18 cellular contexts compared by ENCODE assay signal in genomic region chr7:106419455-106420182, GRCh38.
A peak's percentile ranks its signal among the peaks of the same experiment; 100 is the strongest.
DNase-seq lines count a peak whose midpoint lies in the region; ATAC-seq and TF ChIP-seq lines count a peak whose summit lies in the region.
"Had no signal": no experiment of that assay in that cellular context is flagged by ENCODE, and none has a peak within 500 bp of the region (broad histone marks: within the 10 kb centered on the region; RNA-seq: fewer than 3 reads in every experiment).

No MANE protein-coding gene starts in this region.

- H3K27me3 ChIP-seq in PC-9 (ENCODE audit: insufficient read depth, low read depth) (no peaks in the 10 kb centered on the region), mammary epithelial cell (ENCODE audit: insufficient read depth, low read length) (no peaks in the 10 kb centered on the region), A673 (replicated peaks; ENCODE audit: insufficient read depth, low read depth, low read length, poor library complexity) (no peaks in the 10 kb centered on the region)
- H3K27me3 ChIP-seq: gastrocnemius medialis, suprapubic skin had no signal

- no peaks in the 10 kb centered on the region for H3K9me2 ChIP-seq in PC-9 (ENCODE audit: insufficient read depth)

- H3K4me3 ChIP-seq in PC-9 (no peak overlapping the region), mammary epithelial cell (replicated peaks in 1 of 3; ENCODE audit: insufficient read depth in 1 of 3, low read depth in 2 of 3, low read length in 3 of 3) (no peak overlapping the region), A673 (ENCODE audit: low read depth, low read length, poor library complexity, severe bottlenecking) (no peak overlapping the region)
- H3K4me3 ChIP-seq: gastrocnemius medialis, suprapubic skin had no signal

- peaks cover 21% of the 10 kb centered on the region for H3K36me3 Mint-ChIP-seq in activated T-cell treated with anti-CD3 and anti-CD28 coated beads, Interleukin-2, amount 50 U/mL, for 24 hours (ENCODE audit: low read depth)
- H3K36me3 Mint-ChIP-seq in stimulated activated effector memory CD8-positive, alpha-beta T cell treated with anti-CD3 and anti-CD28 coated beads, Interleukin-12 subunit alpha, Interleukin-12 subunit beta, amount 100 ng/mL, for 72 hours, result no peaks in the 10 kb centered on the region

- H3K36me3 ChIP-seq in PC-9 (ENCODE audit: low read depth) (no peaks in the 10 kb centered on the region), mammary epithelial cell (ENCODE audit: insufficient read depth, low read length) (no peaks in the 10 kb centered on the region), A673 (ENCODE audit: insufficient read depth, low read length, poor library complexity, severe bottlenecking) (no peaks in the 10 kb centered on the region)
- H3K36me3 ChIP-seq: gastrocnemius medialis, suprapubic skin had no signal

- H3K27ac ChIP-seq in PC-9, result peak overlapping the region; percentile 98
- peak overlapping the region; percentile 62 for H3K27ac ChIP-seq in mammary epithelial cell (ENCODE audit: insufficient read depth, low read depth, low read length)
- no peak overlapping the region for H3K27ac ChIP-seq in A673 (ENCODE audit: low read depth, low read length, poor library complexity, severe bottlenecking)
- H3K27ac ChIP-seq: gastrocnemius medialis had no signal

- no peak for DNase-seq in activated T-cell treated with anti-CD3 and anti-CD28 coated beads, Interleukin-2, amount 50 U/mL, for 24 hours
- no peak for DNase-seq in activated T-cell treated with anti-CD3 and anti-CD28 coated beads, Interleukin-2, amount 50 U/mL, for 48 hours
- DNase-seq in PC-9 (no peak), mammary epithelial cell (peak; percentile 83), AG08396 (ENCODE audit: low spot score) (no peak), A673 (ENCODE audit: low spot score) (no peak)
- peak in 1 of 2 donors; percentile 65 for DNase-seq in stimulated activated effector memory CD8-positive, alpha-beta T cell treated with anti-CD3 and anti-CD28 coated beads, Interleukin-12 subunit alpha, Interleukin-12 subunit beta, amount 100 ng/mL, for 72 hours (ENCODE audit: low spot score in 2 of 2)
- DNase-seq: activated effector memory CD4-positive, alpha-beta T cell treated with Interleukin-2 at 50 U/mL for 16 hours; effector CD8-positive, alpha-beta T cell; gastrocnemius medialis; HCEC 1CT; NCI-H1436 treated with DMSO at 0.1 percent for 48 hours; NCI-H526 treated with DMSO at 0.1 percent for 48 hours had no signal

- peaks cover 38% of the 10 kb centered on the region for H3F3A ChIP-seq in PC-9 (ENCODE audit: insufficient read depth, low read depth)

- in situ Hi-C loops in mammary epithelial cell (cut with MboI; ENCODE audit: low sequenced_read_pairs in 2 of 2), result loop anchor here in 1 of 2 donors (10.0 kb wide), 1 partner anchor 135 kb away; the partner anchor contains the start of gene NAMPT

- peak overlapping the region; percentile 68; the same call in 1 of the 2 replicates for H3K4me2 ChIP-seq in PC-9
- peak overlapping the region; percentile 29 for H3K4me2 ChIP-seq in mammary epithelial cell (ENCODE audit: insufficient read depth, low read depth, low read length)

- peak; percentile 84 for ATAC-seq in stimulated activated effector memory CD8-positive, alpha-beta T cell treated with anti-CD3 and anti-CD28 coated beads, Interleukin-12 subunit alpha, Interleukin-12 subunit beta, amount 100 ng/mL, for 72 hours
- ATAC-seq in HG02884 (IDR thresholded peaks at IDR 0.05; ENCODE audit: unreplicated experiment), result no peak
- ATAC-seq: gastrocnemius medialis, WTC11 had no signal

- H3K27ac Mint-ChIP-seq in activated T-cell treated with anti-CD3 and anti-CD28 coated beads, Interleukin-2, amount 50 U/mL, for 24 hours, result peak overlapping the region; percentile 86
- H3K27ac Mint-ChIP-seq in stimulated activated effector memory CD8-positive, alpha-beta T cell treated with anti-CD3 and anti-CD28 coated beads, Interleukin-12 subunit alpha, Interleukin-12 subunit beta, amount 100 ng/mL, for 72 hours, result peak overlapping the region; percentile 88
- H3K27ac Mint-ChIP-seq: B cell, memory B cell, WTC11 had no signal

- dilution Hi-C loops in mammary epithelial cell (cut with HindIII; ENCODE audit: low sequenced_read_pairs), result no loop called here

- BruUV-seq in PC-9 (replicated peaks; lab: Mats Ljungman, UMichigan), result no TSS peak
- no TSS peak for BruUV-seq in mammary epithelial cell (replicated peaks; lab: Mats Ljungman, UMichigan)
- no TSS peak for BruUV-seq in A673 (replicated peaks; lab: Mats Ljungman, UMichigan)

- H3K4me3 Mint-ChIP-seq in activated T-cell treated with anti-CD3 and anti-CD28 coated beads, Interleukin-2, amount 50 U/mL, for 24 hours, result peak overlapping the region; percentile 0
- peak overlapping the region; percentile 6 for H3K4me3 Mint-ChIP-seq in stimulated activated effector memory CD8-positive, alpha-beta T cell treated with anti-CD3 and anti-CD28 coated beads, Interleukin-12 subunit alpha, Interleukin-12 subunit beta, amount 100 ng/mL, for 72 hours
- H3K4me3 Mint-ChIP-seq: B cell, memory B cell, WTC11 had no signal

- no peaks in the 10 kb centered on the region for H4K20me1 ChIP-seq in PC-9 (ENCODE audit: insufficient read depth)
- H4K20me1 ChIP-seq in mammary epithelial cell (ENCODE audit: insufficient read depth, low read length), result no peaks in the 10 kb centered on the region

- peaks cover 27% of the 10 kb centered on the region for H3K9me3 Mint-ChIP-seq in activated T-cell treated with anti-CD3 and anti-CD28 coated beads, Interleukin-2, amount 50 U/mL, for 24 hours
- H3K9me3 Mint-ChIP-seq in stimulated activated effector memory CD8-positive, alpha-beta T cell treated with anti-CD3 and anti-CD28 coated beads, Interleukin-12 subunit alpha, Interleukin-12 subunit beta, amount 100 ng/mL, for 72 hours, result peaks cover 10% of the 10 kb centered on the region

- H3K4me1 Mint-ChIP-seq in activated T-cell treated with anti-CD3 and anti-CD28 coated beads, Interleukin-2, amount 50 U/mL, for 24 hours (ENCODE audit: low read depth), result peaks cover 81% of the 10 kb centered on the region
- H3K4me1 Mint-ChIP-seq in stimulated activated effector memory CD8-positive, alpha-beta T cell treated with anti-CD3 and anti-CD28 coated beads, Interleukin-12 subunit alpha, Interleukin-12 subunit beta, amount 100 ng/mL, for 72 hours, result peaks cover 72% of the 10 kb centered on the region

- no peaks in the 10 kb centered on the region for H3K79me2 ChIP-seq in PC-9 (ENCODE audit: low read depth)
- no peaks in the 10 kb centered on the region for H3K79me2 ChIP-seq in mammary epithelial cell (ENCODE audit: insufficient read depth, low read length)

- peaks cover 4% of the 10 kb centered on the region for H3K27me3 Mint-ChIP-seq in activated T-cell treated with anti-CD3 and anti-CD28 coated beads, Interleukin-2, amount 50 U/mL, for 24 hours

- WGBS in mammary epithelial cell (ENCODE audit: low coverage, missing lambda C conversion rate), result 85% methylated on average over 8 of the region's 9 CpGs

- TF ChIP-seq CTCF in PC-9 (conservative IDR thresholded peaks at IDR 0.05) (no peak), mammary epithelial cell (conservative IDR thresholded peaks at IDR 0.05 in 1 of 2, IDR thresholded peaks at IDR 0.05 in 1 of 2; ENCODE audit: extremely low read depth in 1 of 2, insufficient read depth in 1 of 2, low read depth in 1 of 2, low read length in 2 of 2) (no peak), A673 (conservative IDR thresholded peaks at IDR 0.05; ENCODE audit: low read depth, low read length) (no peak)

- H3K9ac ChIP-seq in mammary epithelial cell (ENCODE audit: insufficient read depth, low read length), result no peak overlapping the region

- POLR2A ChIA-PET in PC-9 (lab: Charles Lee; ENCODE audit: unreplicated experiment), result interaction anchor here (0.5 kb wide), 1 partner anchor 39 kb away, joined by 4 read pairs; no protein-coding TSS in a partner anchor
- POLR2A ChIA-PET in A673 (lab: Charles Lee; ENCODE audit: low non-redundant PET), result no interaction called here

- H3K4me1 ChIP-seq in PC-9 (replicated peaks; ENCODE audit: insufficient read depth) (peaks cover 60% of the 10 kb centered on the region), mammary epithelial cell (ENCODE audit: insufficient read depth, low read length) (peaks cover 63% of the 10 kb centered on the region), A673 (ENCODE audit: insufficient read depth, low read length, poor library complexity, severe bottlenecking) (peaks cover 53% of the 10 kb centered on the region)

- intact Hi-C loops in PC-9 (cut with micrococcal nuclease; ENCODE audit: unreplicated experiment), result loop anchor here (2.0 kb wide), 1 partner anchor 41 kb away; no protein-coding TSS in a partner anchor
- intact Hi-C loops in mammary epithelial cell (cut with micrococcal nuclease), result no loop called here
- intact Hi-C loops in A673 (cut with micrococcal nuclease; ENCODE audit: unreplicated experiment), result loop anchor here (5.0 kb wide), 1 partner anchor 132 kb away; no protein-coding TSS in a partner anchor

- peaks cover 7% of the 10 kb centered on the region; the same call in 1 of the 2 replicates for H3K9me3 ChIP-seq in PC-9 (ENCODE audit: insufficient read depth, low read depth)
- no peaks in the 10 kb centered on the region for H3K9me3 ChIP-seq in mammary epithelial cell (replicated peaks; ENCODE audit: insufficient read depth, low read length)
- H3K9me3 ChIP-seq in A673 (ENCODE audit: low read depth, low read length, poor library complexity, severe bottlenecking), result peaks cover 12% of the 10 kb centered on the region
- H3K9me3 ChIP-seq: gastrocnemius medialis, suprapubic skin had no signal

- no peak overlapping the region for H2AFZ ChIP-seq in PC-9
- peak overlapping the region; percentile 4 for H2AFZ ChIP-seq in mammary epithelial cell (ENCODE audit: low read depth, low read length)

- CTCF ChIA-PET in PC-9 (lab: Charles Lee), result interaction anchor here (0.6 kb wide), 1 partner anchor 123 kb away, joined by 3 read pairs; no protein-coding TSS in a partner anchor
- CTCF ChIA-PET in mammary epithelial cell (lab: Charles Lee; ENCODE audit: low non-redundant PET), result interaction anchor here (0.6 kb wide), 1 partner anchor 238 kb away, joined by 3 read pairs; no protein-coding TSS in a partner anchor
- CTCF ChIA-PET in A673 (lab: Charles Lee), result interaction anchor here (0.6 kb wide), 1 partner anchor 526 kb away, joined by 6 read pairs; no protein-coding TSS in a partner anchor
